Comparison of ENCODE assay signal across 17 cellular contexts in genomic region chr7:150342119-150342405, GRCh38. TPM values are rescaled to one million over a fixed set of nuclear protein-coding genes. Genes with fewer than 3 reads are reported as not detected.
DNase-seq lines count a peak whose midpoint lies in the region; ATAC-seq and TF ChIP-seq lines count a peak whose summit lies in the region.
"Had no signal": no experiment of that assay in that cellular context is flagged by ENCODE, and none has a peak within 500 bp of the region (broad histone marks: within the 10 kb centered on the region; RNA-seq: fewer than 3 reads in every experiment).

No MANE protein-coding gene starts in this region.

- DNase-seq in T-helper 17 cell = no peak
- no peak for DNase-seq in endothelial cell (ENCODE audit: low spot score)
- DNase-seq in H4 (ENCODE audit: low spot score) = no peak
- no peak for DNase-seq in NCI-H1930 (lab: John Stamatoyannopoulos, UW)
- DNase-seq in HuH-7.5 (ENCODE audit: low spot score) = no peak
- DNase-seq: activated CD4-positive, CD25-positive, alpha-beta regulatory T cell treated with anti-CD3 and anti-CD28 coated beads, Interleukin-2, amount 50 U/mL, for 72 hours; activated naive CD4-positive, alpha-beta T cell treated with anti-CD3 and anti-CD28 coated beads, Interleukin-2, amount 50 U/mL, for 16 hours; DMS53; NCI-H187; NCI-H524; occipital lobe; RPMI8226; T-helper 1 cell had no signal

- peak overlapping the region in 2 of 5 donors; percentile 11 to 17 for H3K4me3 ChIP-seq in subcutaneous abdominal adipose tissue (ENCODE audit: low read depth in 1 of 5, low read length in 5 of 5)
- H3K4me3 ChIP-seq: BLaER1 had no signal

- H3K9me3 ChIP-seq in T-helper 17 cell (ENCODE audit: control insufficient read depth, low read length, poor library complexity, severe bottlenecking) (no peaks in the 10 kb centered on the region), subcutaneous abdominal adipose tissue (ENCODE audit: control insufficient read depth in 5 of 5, low read length in 5 of 5) (peaks cover 0 to 8% (median 0%) of the 10 kb centered on the region in 5 donors)

- peak overlapping the region in 2 of 5 donors; percentile 16 to 28 for H3K9ac ChIP-seq in subcutaneous abdominal adipose tissue (ENCODE audit: low read length in 5 of 5)
- H3K9ac ChIP-seq: BLaER1 had no signal

- H3K4me3 Mint-ChIP-seq in T-helper 17 cell = peak overlapping the region; percentile 9
- H3K4me3 Mint-ChIP-seq in endothelial cell (ENCODE audit: unreplicated experiment) = peak overlapping the region; percentile 80
- peak overlapping the region; percentile 80 to 85 (median 84) for H3K4me3 Mint-ChIP-seq in nephron

- no peak for ATAC-seq in T-helper 17 cell
- ATAC-seq in GM19452 (IDR thresholded peaks at IDR 0.05; ENCODE audit: unreplicated experiment) = no peak

- peak overlapping the region; percentile 46 for H3K27ac ChIP-seq in subcutaneous abdominal adipose tissue (ENCODE audit: low read depth, low read length)
- H3K27ac ChIP-seq: BLaER1 had no signal

- H3K27me3 ChIP-seq in subcutaneous abdominal adipose tissue (ENCODE audit: control insufficient read depth in 5 of 5, insufficient read depth in 4 of 5, low read length in 5 of 5) = peaks cover 0 to 19% (median 9%) of the 10 kb centered on the region in 5 donors

- H3K36me3 Mint-ChIP-seq in T-helper 17 cell (ENCODE audit: low read depth) (peaks cover 4% of the 10 kb centered on the region), endothelial cell (ENCODE audit: low read depth, unreplicated experiment) (peaks cover 17% of the 10 kb centered on the region), nephron (ENCODE audit: low read depth) (no peaks in the 10 kb centered on the region)

- peaks cover 5% of the 10 kb centered on the region for H3K4me1 Mint-ChIP-seq in T-helper 17 cell
- peaks cover 9% of the 10 kb centered on the region for H3K4me1 Mint-ChIP-seq in endothelial cell (ENCODE audit: unreplicated experiment)
- H3K4me1 Mint-ChIP-seq in nephron = peaks cover 37% of the 10 kb centered on the region

- H3K27me3 Mint-ChIP-seq in T-helper 17 cell (peaks cover 32% of the 10 kb centered on the region), endothelial cell (ENCODE audit: unreplicated experiment) (peaks cover 11% of the 10 kb centered on the region), nephron (ENCODE audit: low read depth) (peaks cover 29% of the 10 kb centered on the region)

- H3K36me3 ChIP-seq in subcutaneous abdominal adipose tissue (ENCODE audit: control insufficient read depth in 5 of 5, insufficient read depth in 5 of 5, low read length in 5 of 5) = peaks cover 0 to 16% (median 7%) of the 10 kb centered on the region in 5 donors
- H3K36me3 ChIP-seq: BLaER1 had no signal

- H3K4me1 ChIP-seq in subcutaneous abdominal adipose tissue (ENCODE audit: control insufficient read depth in 5 of 5, insufficient read depth in 5 of 5, low read length in 5 of 5) = peaks cover 2 to 49% (median 37%) of the 10 kb centered on the region in 5 donors
- H3K4me1 ChIP-seq: BLaER1 had no signal

- H3K9me3 Mint-ChIP-seq in endothelial cell (ENCODE audit: unreplicated experiment) = peaks cover 5% of the 10 kb centered on the region
- peaks cover 7% of the 10 kb centered on the region for H3K9me3 Mint-ChIP-seq in nephron

- no peak for TF ChIP-seq CTCF in endothelial cell (IDR thresholded peaks at IDR 0.05; ENCODE audit: unreplicated experiment)
- TF ChIP-seq CTCF in nephron (IDR thresholded peaks at IDR 0.05; ENCODE audit: unreplicated experiment in 3 of 3) = no peak

- H3K27ac Mint-ChIP-seq in T-helper 17 cell (no peak overlapping the region), endothelial cell (ENCODE audit: unreplicated experiment) (no peak overlapping the region), nephron (peak overlapping the region; percentile 64 to 78 (median 72))

RNA-seq across cellular contexts. Expression of gene RARRES2, which starts 0.6 kb away (rescaled TPM):
- total RNA-seq in T-helper 17 cell (not detected), endothelial cell (ENCODE audit: unreplicated experiment) (4.9 TPM)
- not detected in 2 replicates for total RNA-seq in H4 (2014; rRNA removed; shearing (Covaris generic))

RNA-seq across cellular contexts. Expression of gene ACTR3C, which starts 18.7 kb away (rescaled TPM):
- total RNA-seq in T-helper 17 cell = 10 to 100 TPM in 1 of 2 donors, 1 to 10 TPM in 1; 6.0 to 10.2 TPM
- 0.87 TPM for total RNA-seq in endothelial cell (ENCODE audit: unreplicated experiment)
- 0.23 TPM in 1 of 2 replicates, not detected in the other for total RNA-seq in H4 (2014; rRNA removed; shearing (Covaris generic))

RNA-seq across cellular contexts. Expression of gene LRRC61, which starts 18.9 kb away (rescaled TPM):
- total RNA-seq in T-helper 17 cell = 1 to 10 TPM; 6.4 to 6.9 TPM
- total RNA-seq in endothelial cell (ENCODE audit: unreplicated experiment) = 5.1 TPM
- total RNA-seq in H4 (2014; rRNA removed; shearing (Covaris generic)) = not detected in 2 replicates

RNA-seq across cellular contexts. Expression of gene REPIN1, which starts 26.6 kb away (rescaled TPM):
- total RNA-seq in T-helper 17 cell (10 to 100 TPM; 43.0 to 49.8 TPM), endothelial cell (ENCODE audit: unreplicated experiment) (138 TPM)
- 40.4 and 48.3 TPM in 2 replicates for total RNA-seq in H4 (2014; rRNA removed; shearing (Covaris generic))

RNA-seq across cellular contexts. Expression of gene ZNF775, which starts 37.1 kb away (rescaled TPM):
- total RNA-seq in T-helper 17 cell = 1 to 10 TPM; 1.4 to 2.1 TPM
- 12.1 TPM for total RNA-seq in endothelial cell (ENCODE audit: unreplicated experiment)
- 0.56 and 0.90 TPM in 2 replicates for total RNA-seq in H4 (2014; rRNA removed; shearing (Covaris generic))

Comparison
In these comparisons a context has a peak if more than half of its experiments do, and no peak if none do; other contexts are left out.
1. H3K27ac Mint-ChIP-seq: peak in nephron (3 of 3); none in T-helper 17 cell (single experiment) and endothelial cell (single experiment).
2. H3K4me3 Mint-ChIP-seq: peak in every context shown above with its lines; median percentile 84 in nephron; 80 in endothelial cell; 9 in T-helper 17 cell.